1 cellular context compared by ENCODE assay signal in genomic region chr18:58067611-58068010, GRCh38.
TF ChIP-seq lines count a peak whose summit lies in the region.

No MANE protein-coding gene starts in this region.

TF ChIP-seq in HepG2, 621 proteins besides CTCF, POLR2A, EP300 and RAD21 (continued from another document):
- TF ChIP-seq, protein P1, sequence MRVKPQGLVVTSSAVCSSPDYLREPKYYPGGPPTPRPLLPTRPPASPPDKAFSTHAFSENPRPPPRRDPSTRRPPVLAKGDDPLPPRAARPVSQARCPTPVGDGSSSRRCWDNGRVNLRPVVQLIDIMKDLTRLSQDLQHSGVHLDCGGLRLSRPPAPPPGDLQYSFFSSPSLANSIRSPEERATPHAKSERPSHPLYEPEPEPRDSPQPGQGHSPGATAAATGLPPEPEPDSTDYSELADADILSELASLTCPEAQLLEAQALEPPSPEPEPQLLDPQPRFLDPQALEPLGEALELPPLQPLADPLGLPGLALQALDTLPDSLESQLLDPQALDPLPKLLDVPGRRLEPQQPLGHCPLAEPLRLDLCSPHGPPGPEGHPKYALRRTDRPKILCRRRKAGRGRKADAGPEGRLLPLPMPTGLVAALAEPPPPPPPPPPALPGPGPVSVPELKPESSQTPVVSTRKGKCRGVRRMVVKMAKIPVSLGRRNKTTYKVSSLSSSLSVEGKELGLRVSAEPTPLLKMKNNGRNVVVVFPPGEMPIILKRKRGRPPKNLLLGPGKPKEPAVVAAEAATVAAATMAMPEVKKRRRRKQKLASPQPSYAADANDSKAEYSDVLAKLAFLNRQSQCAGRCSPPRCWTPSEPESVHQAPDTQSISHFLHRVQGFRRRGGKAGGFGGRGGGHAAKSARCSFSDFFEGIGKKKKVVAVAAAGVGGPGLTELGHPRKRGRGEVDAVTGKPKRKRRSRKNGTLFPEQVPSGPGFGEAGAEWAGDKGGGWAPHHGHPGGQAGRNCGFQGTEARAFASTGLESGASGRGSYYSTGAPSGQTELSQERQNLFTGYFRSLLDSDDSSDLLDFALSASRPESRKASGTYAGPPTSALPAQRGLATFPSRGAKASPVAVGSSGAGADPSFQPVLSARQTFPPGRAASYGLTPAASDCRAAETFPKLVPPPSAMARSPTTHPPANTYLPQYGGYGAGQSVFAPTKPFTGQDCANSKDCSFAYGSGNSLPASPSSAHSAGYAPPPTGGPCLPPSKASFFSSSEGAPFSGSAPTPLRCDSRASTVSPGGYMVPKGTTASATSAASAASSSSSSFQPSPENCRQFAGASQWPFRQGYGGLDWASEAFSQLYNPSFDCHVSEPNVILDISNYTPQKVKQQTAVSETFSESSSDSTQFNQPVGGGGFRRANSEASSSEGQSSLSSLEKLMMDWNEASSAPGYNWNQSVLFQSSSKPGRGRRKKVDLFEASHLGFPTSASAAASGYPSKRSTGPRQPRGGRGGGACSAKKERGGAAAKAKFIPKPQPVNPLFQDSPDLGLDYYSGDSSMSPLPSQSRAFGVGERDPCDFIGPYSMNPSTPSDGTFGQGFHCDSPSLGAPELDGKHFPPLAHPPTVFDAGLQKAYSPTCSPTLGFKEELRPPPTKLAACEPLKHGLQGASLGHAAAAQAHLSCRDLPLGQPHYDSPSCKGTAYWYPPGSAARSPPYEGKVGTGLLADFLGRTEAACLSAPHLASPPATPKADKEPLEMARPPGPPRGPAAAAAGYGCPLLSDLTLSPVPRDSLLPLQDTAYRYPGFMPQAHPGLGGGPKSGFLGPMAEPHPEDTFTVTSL (CRISPR knock-in tag; IDR thresholded peaks at IDR 0.05; ENCODE audit: borderline replicate concordance) = no peak
- TF ChIP-seq GFI1 (CRISPR knock-in tag; IDR thresholded peaks at IDR 0.05; ENCODE audit: borderline replicate concordance) = no peak
- TF ChIP-seq ZBTB1 (CRISPR knock-in tag; IDR thresholded peaks at IDR 0.05; ENCODE audit: borderline replicate concordance) = no peak
- TF ChIP-seq JDP2 (CRISPR knock-in tag; IDR thresholded peaks at IDR 0.05; ENCODE audit: borderline replicate concordance) = no peak
- TF ChIP-seq NR3C1 (CRISPR knock-in tag; IDR thresholded peaks at IDR 0.05) = no peak
- no peak for TF ChIP-seq ZNF724P (CRISPR knock-in tag; IDR thresholded peaks at IDR 0.05; ENCODE audit: borderline replicate concordance)
- no peak for TF ChIP-seq PPARG (CRISPR knock-in tag; conservative IDR thresholded peaks at IDR 0.05)
